ENCODE assay signal across 23 cellular contexts in the genomic region with DNA sequence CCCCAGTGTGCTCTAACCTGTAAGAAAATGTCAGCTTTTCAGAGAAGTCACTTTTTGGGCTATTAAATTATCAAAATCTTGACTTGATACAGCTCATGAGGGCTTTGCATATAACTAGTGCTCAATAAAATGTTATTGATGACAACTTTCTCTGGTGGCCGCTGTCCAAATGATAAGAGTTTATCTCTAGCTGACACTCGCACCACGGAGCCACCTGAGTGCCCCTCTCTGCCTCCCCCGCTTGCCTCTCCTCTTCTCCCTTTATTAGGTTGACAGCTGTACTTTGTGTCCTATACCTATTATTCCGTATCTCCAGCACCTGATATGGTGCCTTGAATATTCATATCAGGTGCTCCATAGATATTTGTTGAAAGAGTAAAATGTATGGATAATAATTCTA.
A peak's percentile ranks its signal among the peaks of the same experiment; 100 is the strongest.
DNase-seq lines count a peak whose midpoint lies in the region; ATAC-seq, FAIRE-seq and TF ChIP-seq lines count a peak whose summit lies in the region.
"Had no signal": no experiment of that assay in that cellular context is flagged by ENCODE, and none has a peak within 500 bp of the region (broad histone marks: within the 10 kb centered on the region; RNA-seq: fewer than 3 reads in every experiment).

No MANE protein-coding gene starts in this region.

- BruUV-seq in Calu3 (replicated peaks; lab: Mats Ljungman, UMichigan) (no TSS peak), HepG2 (replicated peaks; lab: Mats Ljungman, UMichigan) (no TSS peak)

- H3K36me3 Mint-ChIP-seq in Calu3 (ENCODE audit: insufficient read depth, unreplicated experiment) (peaks cover 9% of the 10 kb centered on the region), T-helper 17 cell (ENCODE audit: low read depth) (peaks cover 3% of the 10 kb centered on the region)
- H3K36me3 Mint-ChIP-seq: CD4-positive, CD25-positive, alpha-beta regulatory T cell; CD8-positive, alpha-beta T cell had no signal

- H3K4me1 Mint-ChIP-seq in Calu3 (ENCODE audit: low read depth, unreplicated experiment) (peaks cover 43% of the 10 kb centered on the region), T-helper 17 cell (peaks cover 14% of the 10 kb centered on the region)
- H3K4me1 Mint-ChIP-seq: B cell had no signal

- H4K20me1 ChIP-seq in HepG2 (ENCODE audit: insufficient read depth, low read length): no peaks in the 10 kb centered on the region; the same call in 1 of the 2 replicates
- H4K20me1 ChIP-seq: BLaER1 had no signal

- no peak overlapping the region for H3K4me3 ChIP-seq in ovary
- no peak overlapping the region for H3K4me3 ChIP-seq in HepG2 (replicated peaks in 1 of 3; ENCODE audit: insufficient read depth in 1 of 3, low read depth in 2 of 3, low read length in 3 of 3)
- H3K4me3 ChIP-seq: BLaER1, GM12878, GM23248 had no signal

- no peak overlapping the region for H3K9ac ChIP-seq in HepG2 (ENCODE audit: insufficient read depth, low read depth, low read length)
- H3K9ac ChIP-seq: BLaER1, GM23248 had no signal

- H3K27ac Mint-ChIP-seq in Calu3 (ENCODE audit: unreplicated experiment) (peak overlapping the region; percentile 37), T-helper 17 cell (peak overlapping the region; percentile 19)
- H3K27ac Mint-ChIP-seq: B cell; CD4-positive, CD25-positive, alpha-beta regulatory T cell; CD8-positive, alpha-beta T cell had no signal

- CTCF ChIA-PET in Calu3 (lab: Charles Lee): no interaction called here
- CTCF ChIA-PET in HepG2 (lab: Yijun Ruan, JAX; ENCODE audit: low intra/inter-chr PET ratio, low total read pairs): no interaction called here

- POLR2A ChIA-PET in HepG2 (lab: Yijun Ruan, JAX): no interaction called here

- no peaks in the 10 kb centered on the region for H3K9me3 ChIP-seq in T-helper 17 cell (ENCODE audit: control insufficient read depth, low read length, poor library complexity, severe bottlenecking)
- H3K9me3 ChIP-seq in ovary: no peaks in the 10 kb centered on the region
- no peaks in the 10 kb centered on the region for H3K9me3 ChIP-seq in HepG2 (ENCODE audit: low read length)
- H3K9me3 ChIP-seq: BLaER1, Caco-2 had no signal

- no peak overlapping the region for H3K27ac ChIP-seq in ovary
- no peak overlapping the region for H3K27ac ChIP-seq in HepG2 (ENCODE audit: extremely low read length, insufficient read depth, low read length)
- H3K27ac ChIP-seq: BLaER1, C4-2B, GM23248 had no signal

- no peaks in the 10 kb centered on the region for H3K36me3 ChIP-seq in ovary
- peaks cover 1 to 13% of the 10 kb centered on the region in 2 experiments; a peak in 3 of 5 replicates for H3K36me3 ChIP-seq in HepG2 (replicated peaks in 1 of 2; ENCODE audit: control insufficient read depth in 1 of 2, insufficient read depth in 2 of 2, low read length in 2 of 2)
- H3K36me3 ChIP-seq: BLaER1 had no signal

- H2AFZ ChIP-seq in HepG2 (ENCODE audit: low read length): no peak overlapping the region
- H2AFZ ChIP-seq: GM23248 had no signal

- no peak for TF ChIP-seq CTCF in Calu3 (IDR thresholded peaks at IDR 0.05; ENCODE audit: unreplicated experiment)
- TF ChIP-seq CTCF in ovary (IDR thresholded peaks at IDR 0.05): no peak
- TF ChIP-seq CTCF in HepG2 (CRISPR knock-in tag; IDR thresholded peaks at IDR 0.05): no peak

- TF ChIP-seq EP300 in ovary (IDR thresholded peaks at IDR 0.05) (no peak), HepG2 (IDR thresholded peaks at IDR 0.05; ENCODE audit: low read depth in 2 of 2, low read length in 2 of 2) (no peak), HepG2 (CRISPR knock-in tag; IDR thresholded peaks at IDR 0.05; ENCODE audit: borderline replicate concordance) (no peak)

- TF ChIP-seq POLR2A in erythroblast (IDR thresholded peaks at IDR 0.05; ENCODE audit: low read length) (no peak), ovary (IDR thresholded peaks at IDR 0.05) (no peak), HepG2 (IDR thresholded peaks at IDR 0.05; ENCODE audit: insufficient read depth in 1 of 2, low read depth in 2 of 2, low read length in 2 of 2) (no peak)

- H3K79me2 ChIP-seq in HepG2 (ENCODE audit: insufficient read depth, low read length): no peaks in the 10 kb centered on the region

- TF ChIP-seq RAD21 in HepG2 (CRISPR knock-in tag; IDR thresholded peaks at IDR 0.05): no peak

- H3K4me3 Mint-ChIP-seq in Calu3 (ENCODE audit: low read depth, unreplicated experiment): no peak overlapping the region
- H3K4me3 Mint-ChIP-seq in T-helper 17 cell: no peak overlapping the region
- H3K4me3 Mint-ChIP-seq: B cell; CD4-positive, CD25-positive, alpha-beta regulatory T cell; CD8-positive, alpha-beta T cell had no signal

- no peak overlapping the region for H3K4me2 ChIP-seq in HepG2 (ENCODE audit: low read depth, low read length)
- H3K4me2 ChIP-seq: BLaER1 had no signal

- DNase-seq in Calu3: no peak
- peak in 50 of 76 experiments; percentile 2 to 73 (median 22) for DNase-seq in HUDEP-2 (lab: John Stamatoyannopoulos, UW; ENCODE audit: unreplicated experiment in 76 of 76)
- no peak for DNase-seq in T-helper 17 cell
- DNase-seq in erythroblast (lab: John Stamatoyannopoulos, UW): peak; percentile 65 to 75
- no peak for DNase-seq in ovary
- no peak for DNase-seq in HepG2 (ENCODE audit: low spot score)
- DNase-seq: Caco-2; CD4-positive, CD25-positive, alpha-beta regulatory T cell; CD8-positive, alpha-beta T cell; DMS 273 treated with DMSO at 0.1 percent for 48 hours; DMS79; EL; GDM1; H7 had no signal

- H3K27me3 ChIP-seq in ovary (no peaks in the 10 kb centered on the region), HepG2 (ENCODE audit: control insufficient read depth in 1 of 2, insufficient read depth in 2 of 2, low read length in 2 of 2) (no peaks in the 10 kb centered on the region)
- H3K27me3 ChIP-seq: BLaER1 had no signal

- no peak for ATAC-seq in T-helper 17 cell
- no peak for ATAC-seq in HG03159 (IDR thresholded peaks at IDR 0.05; ENCODE audit: unreplicated experiment)
- no peak for ATAC-seq in HepG2
- ATAC-seq: CD8-positive, alpha-beta T cell; GM12878 had no signal

- H3K4me1 ChIP-seq in ovary (ENCODE audit: insufficient read depth) (no peaks in the 10 kb centered on the region), HepG2 (ENCODE audit: insufficient read depth, low read length) (no peaks in the 10 kb centered on the region)
- H3K4me1 ChIP-seq: BLaER1 had no signal

- H3K27me3 Mint-ChIP-seq in Calu3 (ENCODE audit: unreplicated experiment) (no peaks in the 10 kb centered on the region), T-helper 17 cell (no peaks in the 10 kb centered on the region)
- H3K27me3 Mint-ChIP-seq: B cell; CD4-positive, CD25-positive, alpha-beta regulatory T cell had no signal

- no peak for FAIRE-seq in HepG2 (lab: Jason Lieb, UNC)
- FAIRE-seq: D721Med, GM12878, GM19239, H1 had no signal

- intact Hi-C loops in Calu3 (cut with micrococcal nuclease; ENCODE audit: unreplicated experiment) (loop anchor here (5.0 to 10.0 kb wide), 4 partner anchors 224 to 959 kb away; a partner anchor contains a TSS), ovary (cut with DNase I) (loop anchor here in 2 of 4 donors (5.0 to 10.0 kb wide), 2 partner anchors 532 to 534 kb away; no protein-coding TSS in a partner anchor), HepG2 (cut with micrococcal nuclease; ENCODE audit: unreplicated experiment) (loop anchor here (10.0 kb wide), 1 partner anchor 222 kb away; no protein-coding TSS in a partner anchor)

- 79 to 85% (median 83%) methylated on average over 5 of the region's 5 CpGs for WGBS in ovary, 3 donors
- WGBS in HepG2 (ENCODE audit: low lambda C conversion rate): 99% methylated on average over 5 of the region's 5 CpGs

- in situ Hi-C loops in HepG2 (cut with HindIII; ENCODE audit: extremely low pct_ligation_motif_present, low pct_unique_long_range_greater_than_20kb): loop anchor here (5.0 kb wide), 1 partner anchor 534 kb away; no protein-coding TSS in a partner anchor

- no peaks in the 10 kb centered on the region for H3K9me3 Mint-ChIP-seq in Calu3 (ENCODE audit: low read depth, unreplicated experiment)
- H3K9me3 Mint-ChIP-seq: CD8-positive, alpha-beta T cell had no signal

TF ChIP-seq in HepG2, 621 proteins besides CTCF, POLR2A, EP300 and RAD21 (continues in another document):
- TF ChIP-seq, protein P1, sequence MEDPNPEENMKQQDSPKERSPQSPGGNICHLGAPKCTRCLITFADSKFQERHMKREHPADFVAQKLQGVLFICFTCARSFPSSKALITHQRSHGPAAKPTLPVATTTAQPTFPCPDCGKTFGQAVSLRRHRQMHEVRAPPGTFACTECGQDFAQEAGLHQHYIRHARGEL (CRISPR knock-in tag; IDR thresholded peaks at IDR 0.05): no peak
- TF ChIP-seq IRF2 (CRISPR knock-in tag; IDR thresholded peaks at IDR 0.05) (no peak), MEIS2 (CRISPR knock-in tag; IDR thresholded peaks at IDR 0.05) (no peak), ZEB1 (IDR thresholded peaks at IDR 0.05; ENCODE audit: insufficient replicate concordance, low read depth) (no peak), GATA4 (IDR thresholded peaks at IDR 0.05; ENCODE audit: borderline replicate concordance, low read depth) (no peak), U2AF2 (IDR thresholded peaks at IDR 0.05; ENCODE audit: low read depth, low read length) (no peak)
- TF ChIP-seq, protein P2, sequence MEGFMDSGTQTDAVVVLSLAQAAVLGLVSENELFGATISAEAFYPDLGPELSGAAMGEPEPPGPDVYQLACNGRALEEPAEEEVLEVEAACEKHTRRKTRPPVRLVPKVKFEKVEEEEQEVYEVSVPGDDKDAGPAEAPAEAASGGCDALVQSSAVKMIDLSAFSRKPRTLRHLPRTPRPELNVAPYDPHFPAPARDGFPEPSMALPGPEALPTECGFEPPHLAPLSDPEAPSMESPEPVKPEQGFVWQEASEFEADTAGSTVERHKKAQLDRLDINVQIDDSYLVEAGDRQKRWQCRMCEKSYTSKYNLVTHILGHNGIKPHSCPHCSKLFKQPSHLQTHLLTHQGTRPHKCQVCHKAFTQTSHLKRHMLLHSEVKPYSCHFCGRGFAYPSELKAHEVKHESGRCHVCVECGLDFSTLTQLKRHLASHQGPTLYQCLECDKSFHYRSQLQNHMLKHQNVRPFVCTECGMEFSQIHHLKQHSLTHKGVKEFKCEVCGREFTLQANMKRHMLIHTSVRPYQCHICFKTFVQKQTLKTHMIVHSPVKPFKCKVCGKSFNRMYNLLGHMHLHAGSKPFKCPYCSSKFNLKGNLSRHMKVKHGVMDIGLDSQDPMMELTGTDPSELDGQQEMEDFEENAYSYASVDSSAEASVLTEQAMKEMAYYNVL (CRISPR knock-in tag; IDR thresholded peaks at IDR 0.05; ENCODE audit: borderline replicate concordance): no peak
- TF ChIP-seq, protein P3, sequence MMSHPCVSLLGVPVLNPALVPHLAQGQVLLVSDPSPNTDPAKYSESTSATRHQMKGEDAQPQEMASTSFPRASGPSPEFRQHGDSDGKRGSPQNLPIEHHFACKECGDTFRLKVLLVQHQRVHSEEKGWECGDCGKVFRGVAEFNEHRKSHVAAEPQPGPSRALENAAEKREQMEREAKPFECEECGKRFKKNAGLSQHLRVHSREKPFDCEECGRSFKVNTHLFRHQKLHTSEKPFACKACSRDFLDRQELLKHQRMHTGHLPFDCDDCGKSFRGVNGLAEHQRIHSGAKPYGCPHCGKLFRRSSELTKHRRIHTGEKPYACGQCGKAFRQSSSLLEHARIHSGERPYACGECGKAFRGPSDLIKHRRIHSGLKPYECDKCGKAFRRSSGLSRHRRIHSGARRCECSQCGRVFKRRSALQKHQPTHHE (CRISPR knock-in tag; IDR thresholded peaks at IDR 0.05; ENCODE audit: borderline replicate concordance): no peak

Comparison
In these comparisons a context has a peak if more than half of its experiments do, and no peak if none do; other contexts are left out.
1. DNase-seq: peak in HUDEP-2 (50 of 76) and erythroblast (2 of 2); none in Calu3 (single experiment), T-helper 17 cell (0 of 3), ovary (0 of 5) and HepG2 (single experiment).